In genomic region chr19:30249911-30250310, GRCh38 we compare ENCODE assay signal across 18 cellular contexts.
DNase-seq lines count a peak whose midpoint lies in the region; TF ChIP-seq lines count a peak whose summit lies in the region.
"Had no signal": no experiment of that assay in that cellular context is flagged by ENCODE, and none has a peak within 500 bp of the region (broad histone marks: within the 10 kb centered on the region; RNA-seq: fewer than 3 reads in every experiment).

No MANE protein-coding gene starts in this region.

- H3K27me3 Mint-ChIP-seq in endodermal cell (ENCODE audit: insufficient read depth) (peaks cover 19% of the 10 kb centered on the region), Calu3 (ENCODE audit: unreplicated experiment) (no peaks in the 10 kb centered on the region)

- H3K27ac Mint-ChIP-seq in endodermal cell = no peak overlapping the region
- no peak overlapping the region for H3K27ac Mint-ChIP-seq in Calu3 (ENCODE audit: unreplicated experiment)
- H3K27ac Mint-ChIP-seq: CD8-positive, alpha-beta T cell; HFFc6 had no signal

- H3K36me3 ChIP-seq in endodermal cell (ENCODE audit: control insufficient read depth, insufficient read depth, low read length) (no peaks in the 10 kb centered on the region), breast epithelium (no peaks in the 10 kb centered on the region)
- H3K36me3 ChIP-seq: HAP-1 had no signal

- intact Hi-C loops in breast epithelium (cut with DNase I; ENCODE audit: low total_unique reads) (loop anchor here (5.0 kb wide), 2 partner anchors 323 to 457 kb away; no protein-coding TSS in a partner anchor), Calu3 (cut with micrococcal nuclease; ENCODE audit: unreplicated experiment) (no loop called here)

- H3K36me3 Mint-ChIP-seq in endodermal cell (ENCODE audit: low read depth) (no peaks in the 10 kb centered on the region), Calu3 (ENCODE audit: insufficient read depth, unreplicated experiment) (no peaks in the 10 kb centered on the region)
- H3K36me3 Mint-ChIP-seq: CD8-positive, alpha-beta T cell had no signal

- CTCF ChIA-PET in Calu3 (lab: Charles Lee) = no interaction called here

- TF ChIP-seq CTCF in endodermal cell (conservative IDR thresholded peaks at IDR 0.05) (no peak), breast epithelium (IDR thresholded peaks at IDR 0.05) (no peak), Calu3 (IDR thresholded peaks at IDR 0.05; ENCODE audit: unreplicated experiment) (no peak)

- WGBS in endodermal cell (ENCODE audit: insufficient coverage in 1 of 2, insufficient read length in 1 of 2), 2 experiments = 89 to 92% methylated on average over 4 of the region's 4 CpGs

- peak; percentile 58 for DNase-seq in AG08396 (ENCODE audit: low spot score)
- DNase-seq in GM03348 (ENCODE audit: low spot score) = peak; percentile 50
- DNase-seq in endodermal cell = peak; percentile 5
- DNase-seq in breast epithelium (ENCODE audit: low spot score in 2 of 2) = no peak
- DNase-seq in Calu3 = no peak
- DNase-seq in EL = no peak
- DNase-seq: 8988T; ACHN; C1 segment of cervical spinal cord; Caco-2; CD8-positive, alpha-beta T cell; DMS 273 treated with DMSO at 0.1 percent for 48 hours; DMS79; GF-D8; GOT3; HFFc6 had no signal

- H3K27me3 ChIP-seq in endodermal cell (ENCODE audit: control insufficient read depth, insufficient read depth, low read length, poor library complexity, severe bottlenecking) = peaks cover 9% of the 10 kb centered on the region
- H3K27me3 ChIP-seq in breast epithelium = peaks cover 0 to 35% of the 10 kb centered on the region in 2 donors

- H3K9me3 ChIP-seq in endodermal cell (ENCODE audit: control insufficient read depth, low read length) (no peaks in the 10 kb centered on the region), breast epithelium (no peaks in the 10 kb centered on the region)
- H3K9me3 ChIP-seq: A549, Caco-2, HAP-1 had no signal

- H3K27ac ChIP-seq in endodermal cell (ENCODE audit: low read depth, low read length) (no peak overlapping the region), breast epithelium (no peak overlapping the region)
- H3K27ac ChIP-seq: A549 had no signal

- H3K4me1 Mint-ChIP-seq in endodermal cell (peaks cover 16% of the 10 kb centered on the region), Calu3 (ENCODE audit: low read depth, unreplicated experiment) (no peaks in the 10 kb centered on the region)

- no peak overlapping the region for H3K4me3 ChIP-seq in endodermal cell (ENCODE audit: low read length)
- H3K4me3 ChIP-seq in breast epithelium = no peak overlapping the region
- H3K4me3 ChIP-seq: A549, HAP-1 had no signal

- H3K4me3 Mint-ChIP-seq in endodermal cell (no peak overlapping the region), Calu3 (ENCODE audit: low read depth, unreplicated experiment) (no peak overlapping the region)
- H3K4me3 Mint-ChIP-seq: CD8-positive, alpha-beta T cell; HFFc6 had no signal

- H3K4me1 ChIP-seq in endodermal cell (ENCODE audit: control insufficient read depth, insufficient read depth, low read length) (peaks cover 7% of the 10 kb centered on the region), breast epithelium (no peaks in the 10 kb centered on the region)
- H3K4me1 ChIP-seq: A549, Caco-2 had no signal

- H3K9ac ChIP-seq in endodermal cell (ENCODE audit: extremely low read depth, low read length, poor library complexity, severe bottlenecking) = no peak overlapping the region

- BruUV-seq in Calu3 (replicated peaks; lab: Mats Ljungman, UMichigan) = no TSS peak

- no peak for TF ChIP-seq POLR2A in breast epithelium (IDR thresholded peaks at IDR 0.05)

- H3K9me3 Mint-ChIP-seq in endodermal cell = no peaks in the 10 kb centered on the region
- no peaks in the 10 kb centered on the region for H3K9me3 Mint-ChIP-seq in Calu3 (ENCODE audit: low read depth, unreplicated experiment)
- H3K9me3 Mint-ChIP-seq: CD8-positive, alpha-beta T cell had no signal

Comparison
In these comparisons a context has a peak if more than half of its experiments do, and no peak if none do; other contexts are left out.
1. DNase-seq: peak in AG08396 (single experiment), GM03348 (single experiment) and endodermal cell (single experiment); none in breast epithelium (0 of 2), Calu3 (single experiment) and EL (single experiment).